In the genomic region with DNA sequence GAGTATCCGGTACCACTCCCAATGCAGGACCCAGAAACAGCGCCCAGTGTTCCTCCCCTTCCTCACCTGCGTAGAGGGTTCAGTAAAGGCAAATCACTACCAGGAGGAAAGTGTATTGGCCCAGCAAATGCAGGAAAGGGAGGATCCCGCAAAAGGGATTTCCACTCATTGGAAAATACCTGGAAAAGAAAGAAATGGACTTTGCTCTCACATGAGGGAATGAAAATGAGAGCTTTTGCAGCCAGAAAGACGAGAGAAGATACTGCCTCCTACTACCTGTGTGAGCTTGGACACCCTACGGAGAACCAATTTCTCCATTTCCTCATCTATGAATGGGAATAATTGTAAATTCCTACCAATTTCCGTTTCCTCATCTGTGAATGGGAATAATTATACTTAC, we compare ENCODE assay signal across 24 cellular contexts.
"Had no signal": no experiment of that assay in that cellular context is flagged by ENCODE, and none has a peak within 500 bp of the region (broad histone marks: within the 10 kb centered on the region; RNA-seq: fewer than 3 reads in every experiment).

No MANE protein-coding gene starts in this region.

- H3K4me1 ChIP-seq: esophagus muscularis mucosa, gastroesophageal sphincter, heart left ventricle, left ventricle myocardium inferior, lower lobe of right lung had no signal

- H3K36me3 ChIP-seq: esophagus muscularis mucosa, gastroesophageal sphincter, heart left ventricle, left ventricle myocardium inferior, lower lobe of right lung had no signal

- H3K4me3 ChIP-seq: coronary artery, dorsolateral prefrontal cortex, esophagus muscularis mucosa, gastroesophageal sphincter, heart left ventricle, hepatocyte, left ventricle myocardium inferior, lower lobe of right lung, mucosa of descending colon had no signal

- H3K79me2 ChIP-seq: hepatocyte had no signal

- H3K27ac ChIP-seq: coronary artery, dorsolateral prefrontal cortex, esophagus muscularis mucosa, foreskin keratinocyte, gastroesophageal sphincter, heart left ventricle, hepatocyte, left ventricle myocardium inferior, lower lobe of right lung had no signal

- ATAC-seq: foreskin keratinocyte; gastroesophageal sphincter; heart left ventricle; left cardiac atrium; lower lobe of right lung; mucosa of descending colon; naive thymus-derived CD8-positive, alpha-beta T cell had no signal

- H2AFZ ChIP-seq: hepatocyte had no signal

- FAIRE-seq: colon, endothelial cell of umbilical vein, frontal cortex, islet of Langerhans, keratinocyte had no signal

- H3K9me3 ChIP-seq: esophagus muscularis mucosa, gastroesophageal sphincter, heart left ventricle, left ventricle myocardium inferior, lower lobe of right lung, mucosa of descending colon had no signal

- H3K4me2 ChIP-seq: hepatocyte had no signal

- DNase-seq: dermis blood vessel endothelial cell; dorsolateral prefrontal cortex; effector CD4-positive, alpha-beta T cell; effector memory CD4-positive, alpha-beta T cell; foreskin keratinocyte; heart left ventricle; hypothalamus; immature natural killer cell; left cardiac atrium; left ventricle myocardium inferior; lower lobe of right lung; mesenchymal stem cell; mucosa of descending colon; naive B cell; naive thymus-derived CD8-positive, alpha-beta T cell had no signal

- H3K27me3 ChIP-seq: dorsolateral prefrontal cortex, esophagus muscularis mucosa, foreskin keratinocyte, gastroesophageal sphincter, heart left ventricle, hepatocyte had no signal
